In the genomic region with DNA sequence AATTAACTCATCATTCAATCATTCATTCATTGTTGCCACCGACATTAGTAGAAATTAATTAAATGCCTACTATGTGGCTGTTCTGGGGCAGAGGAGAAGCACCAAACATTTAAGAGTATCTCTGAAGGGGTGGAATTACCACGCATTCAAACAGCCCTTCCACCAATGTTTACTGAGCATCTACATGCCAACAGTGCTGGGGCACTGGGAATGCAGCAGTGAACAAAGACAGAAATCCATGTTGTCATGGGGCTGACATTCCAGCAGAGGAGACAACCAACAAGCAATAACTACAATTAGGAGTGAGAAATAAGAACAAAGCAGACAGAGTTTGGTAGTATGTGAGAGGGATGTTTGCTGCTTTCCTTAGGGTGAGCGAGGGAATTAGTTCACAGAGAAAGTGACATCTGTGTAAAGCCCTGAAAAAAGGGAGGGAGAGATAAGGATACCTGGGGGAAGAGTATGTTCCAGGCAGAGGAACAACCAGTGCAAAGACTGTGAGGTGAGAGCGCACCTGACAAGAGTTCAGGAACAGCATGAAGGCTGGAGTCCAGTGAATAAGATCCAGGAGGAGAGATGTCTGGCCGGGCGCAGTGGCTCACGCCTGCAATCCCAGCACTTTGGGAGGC, we compare ENCODE assay signal across 1 cellular context.
TF ChIP-seq lines count a peak whose summit lies in the region.

No MANE protein-coding gene starts in this region.

TF ChIP-seq in SK-N-SH treated with all-trans-retinoic acid at 6 μM for 48 hours, 23 proteins besides CTCF, POLR2A, EP300 and RAD21:
- TF ChIP-seq, protein P1, sequence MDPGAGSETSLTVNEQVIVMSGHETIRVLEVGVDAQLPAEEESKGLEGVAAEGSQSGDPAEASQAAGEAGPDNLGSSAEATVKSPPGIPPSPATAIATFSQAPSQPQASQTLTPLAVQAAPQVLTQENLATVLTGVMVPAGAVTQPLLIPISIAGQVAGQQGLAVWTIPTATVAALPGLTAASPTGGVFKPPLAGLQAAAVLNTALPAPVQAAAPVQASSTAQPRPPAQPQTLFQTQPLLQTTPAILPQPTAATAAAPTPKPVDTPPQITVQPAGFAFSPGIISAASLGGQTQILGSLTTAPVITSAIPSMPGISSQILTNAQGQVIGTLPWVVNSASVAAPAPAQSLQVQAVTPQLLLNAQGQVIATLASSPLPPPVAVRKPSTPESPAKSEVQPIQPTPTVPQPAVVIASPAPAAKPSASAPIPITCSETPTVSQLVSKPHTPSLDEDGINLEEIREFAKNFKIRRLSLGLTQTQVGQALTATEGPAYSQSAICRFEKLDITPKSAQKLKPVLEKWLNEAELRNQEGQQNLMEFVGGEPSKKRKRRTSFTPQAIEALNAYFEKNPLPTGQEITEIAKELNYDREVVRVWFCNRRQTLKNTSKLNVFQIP (CRISPR knock-in tag; IDR thresholded peaks at IDR 0.05; ENCODE audit: borderline replicate concordance, low read depth) = no peak
- no peak for TF ChIP-seq ARNTL (CRISPR knock-in tag; IDR thresholded peaks at IDR 0.05; ENCODE audit: borderline replicate concordance, low read depth)
- no peak for TF ChIP-seq ZNF565 (CRISPR knock-in tag; conservative IDR thresholded peaks at IDR 0.05; ENCODE audit: low read depth)
- no peak for TF ChIP-seq ZFP3 (CRISPR knock-in tag; IDR thresholded peaks at IDR 0.05)
- no peak for TF ChIP-seq PPARA (CRISPR knock-in tag; IDR thresholded peaks at IDR 0.05; ENCODE audit: borderline replicate concordance)
- no peak for TF ChIP-seq RARB (CRISPR knock-in tag; IDR thresholded peaks at IDR 0.05)
- TF ChIP-seq CSDC2 (CRISPR knock-in tag; IDR thresholded peaks at IDR 0.05) = no peak
- no peak for TF ChIP-seq TCF4 (CRISPR knock-in tag; IDR thresholded peaks at IDR 0.05; ENCODE audit: borderline replicate concordance)
- TF ChIP-seq ZNF70 (CRISPR knock-in tag; IDR thresholded peaks at IDR 0.05) = no peak
- TF ChIP-seq, protein P2, sequence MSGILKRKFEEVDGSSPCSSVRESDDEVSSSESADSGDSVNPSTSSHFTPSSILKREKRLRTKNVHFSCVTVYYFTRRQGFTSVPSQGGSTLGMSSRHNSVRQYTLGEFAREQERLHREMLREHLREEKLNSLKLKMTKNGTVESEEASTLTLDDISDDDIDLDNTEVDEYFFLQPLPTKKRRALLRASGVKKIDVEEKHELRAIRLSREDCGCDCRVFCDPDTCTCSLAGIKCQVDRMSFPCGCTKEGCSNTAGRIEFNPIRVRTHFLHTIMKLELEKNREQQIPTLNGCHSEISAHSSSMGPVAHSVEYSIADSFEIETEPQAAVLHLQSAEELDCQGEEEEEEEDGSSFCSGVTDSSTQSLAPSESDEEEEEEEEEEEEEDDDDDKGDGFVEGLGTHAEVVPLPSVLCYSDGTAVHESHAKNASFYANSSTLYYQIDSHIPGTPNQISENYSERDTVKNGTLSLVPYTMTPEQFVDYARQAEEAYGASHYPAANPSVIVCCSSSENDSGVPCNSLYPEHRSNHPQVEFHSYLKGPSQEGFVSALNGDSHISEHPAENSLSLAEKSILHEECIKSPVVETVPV (CRISPR knock-in tag; IDR thresholded peaks at IDR 0.05) = no peak
- TF ChIP-seq, protein P3, sequence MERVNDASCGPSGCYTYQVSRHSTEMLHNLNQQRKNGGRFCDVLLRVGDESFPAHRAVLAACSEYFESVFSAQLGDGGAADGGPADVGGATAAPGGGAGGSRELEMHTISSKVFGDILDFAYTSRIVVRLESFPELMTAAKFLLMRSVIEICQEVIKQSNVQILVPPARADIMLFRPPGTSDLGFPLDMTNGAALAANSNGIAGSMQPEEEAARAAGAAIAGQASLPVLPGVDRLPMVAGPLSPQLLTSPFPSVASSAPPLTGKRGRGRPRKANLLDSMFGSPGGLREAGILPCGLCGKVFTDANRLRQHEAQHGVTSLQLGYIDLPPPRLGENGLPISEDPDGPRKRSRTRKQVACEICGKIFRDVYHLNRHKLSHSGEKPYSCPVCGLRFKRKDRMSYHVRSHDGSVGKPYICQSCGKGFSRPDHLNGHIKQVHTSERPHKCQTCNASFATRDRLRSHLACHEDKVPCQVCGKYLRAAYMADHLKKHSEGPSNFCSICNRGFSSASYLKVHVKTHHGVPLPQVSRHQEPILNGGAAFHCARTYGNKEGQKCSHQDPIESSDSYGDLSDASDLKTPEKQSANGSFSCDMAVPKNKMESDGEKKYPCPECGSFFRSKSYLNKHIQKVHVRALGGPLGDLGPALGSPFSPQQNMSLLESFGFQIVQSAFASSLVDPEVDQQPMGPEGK (CRISPR knock-in tag; IDR thresholded peaks at IDR 0.05; ENCODE audit: borderline replicate concordance) = no peak
- no peak for TF ChIP-seq ZC3H10 (CRISPR knock-in tag; IDR thresholded peaks at IDR 0.05)
- no peak for TF ChIP-seq SNAI2 (CRISPR knock-in tag; IDR thresholded peaks at IDR 0.05)
- no peak for TF ChIP-seq TOX (CRISPR knock-in tag; IDR thresholded peaks at IDR 0.05; ENCODE audit: borderline replicate concordance)
- TF ChIP-seq, protein P4, sequence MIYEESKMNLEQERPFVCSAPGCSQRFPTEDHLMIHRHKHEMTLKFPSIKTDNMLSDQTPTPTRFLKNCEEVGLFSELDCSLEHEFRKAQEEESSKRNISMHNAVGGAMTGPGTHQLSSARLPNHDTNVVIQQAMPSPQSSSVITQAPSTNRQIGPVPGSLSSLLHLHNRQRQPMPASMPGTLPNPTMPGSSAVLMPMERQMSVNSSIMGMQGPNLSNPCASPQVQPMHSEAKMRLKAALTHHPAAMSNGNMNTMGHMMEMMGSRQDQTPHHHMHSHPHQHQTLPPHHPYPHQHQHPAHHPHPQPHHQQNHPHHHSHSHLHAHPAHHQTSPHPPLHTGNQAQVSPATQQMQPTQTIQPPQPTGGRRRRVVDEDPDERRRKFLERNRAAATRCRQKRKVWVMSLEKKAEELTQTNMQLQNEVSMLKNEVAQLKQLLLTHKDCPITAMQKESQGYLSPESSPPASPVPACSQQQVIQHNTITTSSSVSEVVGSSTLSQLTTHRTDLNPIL (CRISPR knock-in tag; IDR thresholded peaks at IDR 0.05; ENCODE audit: low read depth) = no peak
- TF ChIP-seq OSR1 (CRISPR knock-in tag; IDR thresholded peaks at IDR 0.05) = no peak
- TF ChIP-seq BACH2 (CRISPR knock-in tag; IDR thresholded peaks at IDR 0.05; ENCODE audit: borderline replicate concordance) = no peak
- no peak for TF ChIP-seq ZFP30 (CRISPR knock-in tag; IDR thresholded peaks at IDR 0.05)
- TF ChIP-seq ISL1 (CRISPR knock-in tag; IDR thresholded peaks at IDR 0.05) = no peak
